In genomic region chr12:119661882-119662281, GRCh38 we compare ENCODE assay signal across 24 cellular contexts.
"Had no signal": no experiment of that assay in that cellular context is flagged by ENCODE, and none has a peak within 500 bp of the region (broad histone marks: within the 10 kb centered on the region; RNA-seq: fewer than 3 reads in every experiment).

No MANE protein-coding gene starts in this region.

- H3K4me1 Mint-ChIP-seq: endodermal cell had no signal

- H3K9me3 ChIP-seq: esophagus squamous epithelium, gastrocnemius medialis, heart right ventricle, left lung, lower lobe of right lung, mucosa of descending colon had no signal

- H3K27ac Mint-ChIP-seq: dendritic cell treated with granulocyte-macrophage colony-stimulating factor and Interleukin-4, amounts not matched to agents 40 ng/mL and 50 ng/mL, for 4 days; endodermal cell; mesothelial cell of epicardium had no signal

- H3K4me3 Mint-ChIP-seq: dendritic cell treated with granulocyte-macrophage colony-stimulating factor and Interleukin-4, amounts not matched to agents 40 ng/mL and 50 ng/mL, for 4 days; effector memory CD8-positive, alpha-beta T cell; endodermal cell; mesothelial cell of epicardium; naive B cell had no signal

- H3K4me3 ChIP-seq: esophagus squamous epithelium, gastrocnemius medialis, heart right ventricle, left lung, lower lobe of right lung, mucosa of descending colon had no signal

- H3K27me3 Mint-ChIP-seq: dendritic cell treated with granulocyte-macrophage colony-stimulating factor and Interleukin-4, amounts not matched to agents 40 ng/mL and 50 ng/mL, for 4 days had no signal

- H3K9me3 Mint-ChIP-seq: dendritic cell treated with granulocyte-macrophage colony-stimulating factor and Interleukin-4, amounts not matched to agents 40 ng/mL and 50 ng/mL, for 4 days; effector memory CD8-positive, alpha-beta T cell; endodermal cell; mesothelial cell of epicardium had no signal

- H3K27me3 ChIP-seq: esophagus squamous epithelium, gastrocnemius medialis, heart right ventricle, left lung had no signal

- ATAC-seq: effector memory CD8-positive, alpha-beta T cell; esophagus mucosa; gastrocnemius medialis; left cardiac atrium; left lung; left ventricle myocardium superior; lower lobe of right lung; mucosa of descending colon had no signal

- H3K36me3 ChIP-seq: esophagus squamous epithelium, gastrocnemius medialis, heart right ventricle, left lung, lower lobe of right lung had no signal

- H3K36me3 Mint-ChIP-seq: mesothelial cell of epicardium, naive B cell had no signal

- H3K27ac ChIP-seq: epithelial cell of prostate, esophagus squamous epithelium, gastrocnemius medialis, heart right ventricle, left lung, lower lobe of right lung had no signal

- DNase-seq: cortex of kidney; effector CD8-positive, alpha-beta T cell; effector memory CD8-positive, alpha-beta T cell; endodermal cell; erythroblast; esophagus squamous epithelium; foreskin fibroblast; foreskin melanocyte; gastrocnemius medialis; glutamatergic neuron; head of caudate nucleus; heart right ventricle; hippocampal formation; left cardiac atrium; left lung; left ventricle myocardium superior; lower lobe of right lung; mesenchymal stem cell; mucosa of descending colon; naive B cell had no signal
